In genomic region chr1:54200519-54200997, GRCh38 we compare ENCODE assay signal across 8 cellular contexts. TPM values are rescaled to one million over a fixed set of nuclear protein-coding genes. Genes with fewer than 3 reads are reported as not detected.
DNase-seq lines count a peak whose midpoint lies in the region; ATAC-seq lines count a peak whose summit lies in the region.

No MANE protein-coding gene starts in this region.

- H3K27me3 ChIP-seq in HUES64 (ENCODE audit: insufficient read depth, low read length): no peaks in the 10 kb centered on the region; the same call in 1 of the 2 replicates
- no peaks in the 10 kb centered on the region for H3K27me3 ChIP-seq in mucosa of rectum (ENCODE audit: control insufficient read depth in 2 of 2, insufficient read depth in 2 of 2, low read length in 2 of 2)

- no peak for DNase-seq in activated CD4-positive, CD25-positive, alpha-beta regulatory T cell (lab: John Stamatoyannopoulos, UW)
- no peak for DNase-seq in central memory CD8-positive, alpha-beta T cell (ENCODE audit: low spot score in 2 of 2)
- DNase-seq in T-helper 9 cell: no peak
- no peak for DNase-seq in NCI-H2081 (lab: John Stamatoyannopoulos, UW)

- H3K36me3 Mint-ChIP-seq in central memory CD8-positive, alpha-beta T cell (ENCODE audit: insufficient read depth): peaks cover 24% of the 10 kb centered on the region

- H3K9ac ChIP-seq in HUES64 (ENCODE audit: low read depth, low read length) (peak overlapping the region; percentile 83), mucosa of rectum (ENCODE audit: low read depth in 1 of 2, low read length in 2 of 2) (peak overlapping the region; percentile 83 to 91)

- H3K27me3 Mint-ChIP-seq in central memory CD8-positive, alpha-beta T cell: no peaks in the 10 kb centered on the region

- peak overlapping the region; percentile 92 for H3K27ac Mint-ChIP-seq in central memory CD8-positive, alpha-beta T cell (ENCODE audit: low read depth)

- no peaks in the 10 kb centered on the region for H3K9me3 ChIP-seq in HUES64 (ENCODE audit: insufficient read depth, low read depth, low read length)
- no peaks in the 10 kb centered on the region for H3K9me3 ChIP-seq in mucosa of rectum (ENCODE audit: control insufficient read depth in 2 of 2, low read length in 2 of 2)

- peak; percentile 5 to 8 for ATAC-seq in activated CD4-positive, CD25-positive, alpha-beta regulatory T cell treated with anti-CD3 and anti-CD28 coated beads, Interleukin-2, amount 50 U/mL, for 24 hours
- ATAC-seq in central memory CD8-positive, alpha-beta T cell (replicated peaks; ENCODE audit: extremely low read depth, poor library complexity, severe bottlenecking): peak; percentile 10
- no peak for ATAC-seq in GM21515 (IDR thresholded peaks at IDR 0.05; ENCODE audit: unreplicated experiment)

- H3K9me3 Mint-ChIP-seq in central memory CD8-positive, alpha-beta T cell: no peaks in the 10 kb centered on the region

- WGBS in HUES64: 2% methylated on average over 15 of the region's 15 CpGs

- H3K36me3 ChIP-seq in HUES64 (ENCODE audit: insufficient read depth, low read length) (peaks cover 20% of the 10 kb centered on the region), mucosa of rectum (ENCODE audit: control insufficient read depth in 2 of 2, insufficient read depth in 2 of 2, low read length in 2 of 2) (peaks cover 8 to 16% of the 10 kb centered on the region in 2 donors)

- peak overlapping the region; percentile 76 for H3K4me3 ChIP-seq in HUES64 (ENCODE audit: low read length)
- peak overlapping the region; percentile 95 to 98 for H3K4me3 ChIP-seq in mucosa of rectum (ENCODE audit: low read length in 2 of 2)

- H3K27ac ChIP-seq in HUES64 (ENCODE audit: low read depth, low read length) (peak overlapping the region; percentile 48; the same call in 1 of the 2 replicates), mucosa of rectum (ENCODE audit: low read depth in 2 of 2, low read length in 2 of 2) (no peak overlapping the region)

- H3K4me1 ChIP-seq in HUES64 (ENCODE audit: insufficient read depth, low read length): peaks cover 13% of the 10 kb centered on the region; the same call in 1 of the 2 replicates
- peaks cover 6 to 16% of the 10 kb centered on the region in 2 donors for H3K4me1 ChIP-seq in mucosa of rectum (ENCODE audit: control insufficient read depth in 2 of 2, insufficient read depth in 2 of 2, low read length in 2 of 2)

- peaks cover 38% of the 10 kb centered on the region for H3K4me1 Mint-ChIP-seq in central memory CD8-positive, alpha-beta T cell

- H3K4me3 Mint-ChIP-seq in central memory CD8-positive, alpha-beta T cell: peak overlapping the region; percentile 93

RNA-seq across cellular contexts. Expression of gene MRPL37, which starts 0.6 kb away (rescaled TPM):
- polyA plus RNA-seq in HUES64 (2013, experiment 1 of 2): 104 TPM
- 99.5 TPM for polyA plus RNA-seq in HUES64 (2013, experiment 2 of 2)

RNA-seq across cellular contexts. Expression of gene CYB5RL, which starts 0.7 kb away (rescaled TPM):
- 7.4 TPM for polyA plus RNA-seq in HUES64 (2013, experiment 1 of 2)
- 9.5 TPM for polyA plus RNA-seq in HUES64 (2013, experiment 2 of 2)

RNA-seq across cellular contexts. Expression of gene CDCP2, which starts 47.8 kb away (rescaled TPM):
- not detected for polyA plus RNA-seq in HUES64 (2013, experiment 1 of 2)
- polyA plus RNA-seq in HUES64 (2013, experiment 2 of 2): not detected
